Comparison of ENCODE assay signal across 12 cellular contexts in genomic region chr1:21258331-21259134, GRCh38. TPM values are rescaled to one million over a fixed set of nuclear protein-coding genes. Genes with fewer than 3 reads are reported as not detected.
DNase-seq lines count a peak whose midpoint lies in the region; ATAC-seq and TF ChIP-seq lines count a peak whose summit lies in the region.
"Had no signal": no experiment of that assay in that cellular context is flagged by ENCODE, and none has a peak within 500 bp of the region (broad histone marks: within the 10 kb centered on the region; RNA-seq: fewer than 3 reads in every experiment).

No MANE protein-coding gene starts in this region.

- no peak overlapping the region for H2BK5ac ChIP-seq in neuronal stem cell (ENCODE audit: low read length)

- H3K9me3 Mint-ChIP-seq in CD8-positive, alpha-beta memory T cell = no peaks in the 10 kb centered on the region
- H3K9me3 Mint-ChIP-seq in activated naive CD8-positive, alpha-beta T cell treated with anti-CD3 and anti-CD28 coated beads for 36 hours = no peaks in the 10 kb centered on the region
- H3K9me3 Mint-ChIP-seq: type B pancreatic cell, WTC11 had no signal

- no peaks in the 10 kb centered on the region for H3K79me2 ChIP-seq in osteoblast (ENCODE audit: insufficient read depth, low read length)

- H3K79me1 ChIP-seq in neuronal stem cell (ENCODE audit: low read depth, low read length) = no peaks in the 10 kb centered on the region

- H2AFZ ChIP-seq in osteoblast (ENCODE audit: low read length) = no peak overlapping the region
- no peak overlapping the region for H2AFZ ChIP-seq in neuronal stem cell (ENCODE audit: low read length)

- no peak overlapping the region for H3K14ac ChIP-seq in neuronal stem cell (ENCODE audit: low read length)

- peaks cover 20% of the 10 kb centered on the region for H3K4me1 ChIP-seq in CD8-positive, alpha-beta memory T cell (ENCODE audit: insufficient read depth, low read length)
- peaks cover 22% of the 10 kb centered on the region for H3K4me1 ChIP-seq in osteoblast (ENCODE audit: insufficient read depth, low read length)
- H3K4me1 ChIP-seq in neuronal stem cell (ENCODE audit: control insufficient read depth in 2 of 2, insufficient read depth in 1 of 2, low read depth in 1 of 2, low read length in 2 of 2) = peaks cover 18 to 24% of the 10 kb centered on the region in 2 donors

- peaks cover 41 to 55% (median 54%) of the 10 kb centered on the region in 3 donors for H3K4me1 Mint-ChIP-seq in CD8-positive, alpha-beta memory T cell
- peaks cover 55% of the 10 kb centered on the region for H3K4me1 Mint-ChIP-seq in T-helper 17 cell
- H3K4me1 Mint-ChIP-seq in activated naive CD8-positive, alpha-beta T cell treated with anti-CD3 and anti-CD28 coated beads for 36 hours = peaks cover 63% of the 10 kb centered on the region

- H3K4me2 ChIP-seq in osteoblast (ENCODE audit: insufficient read depth, low read length) (no peak overlapping the region), neuronal stem cell (ENCODE audit: insufficient read depth, low read length, poor library complexity, severe bottlenecking) (no peak overlapping the region)

- no peak for TF ChIP-seq CTCF in osteoblast (IDR thresholded peaks at IDR 0.05; ENCODE audit: extremely low read depth, low read depth, low read length)

- H3K27ac Mint-ChIP-seq in CD8-positive, alpha-beta memory T cell = peak overlapping the region; percentile 77 to 93 (median 84)
- peak overlapping the region; percentile 90 for H3K27ac Mint-ChIP-seq in T-helper 17 cell
- H3K27ac Mint-ChIP-seq in activated naive CD8-positive, alpha-beta T cell treated with anti-CD3 and anti-CD28 coated beads for 36 hours = peak overlapping the region; percentile 89
- H3K27ac Mint-ChIP-seq: type B pancreatic cell, WTC11 had no signal

- no peak overlapping the region for H2BK120ac ChIP-seq in neuronal stem cell (ENCODE audit: low read depth, low read length)

- no peaks in the 10 kb centered on the region for H3K27me3 Mint-ChIP-seq in CD8-positive, alpha-beta memory T cell
- H3K27me3 Mint-ChIP-seq in T-helper 17 cell = no peaks in the 10 kb centered on the region
- no peaks in the 10 kb centered on the region for H3K27me3 Mint-ChIP-seq in activated naive CD8-positive, alpha-beta T cell treated with anti-CD3 and anti-CD28 coated beads for 36 hours
- H3K27me3 Mint-ChIP-seq: type B pancreatic cell had no signal

- H4K8ac ChIP-seq in neuronal stem cell (ENCODE audit: low read depth, low read length) = no peak overlapping the region

- no peak overlapping the region for H2BK15ac ChIP-seq in neuronal stem cell (ENCODE audit: low read length)

- no CpG with 5 or more reads among the region's 22 CpGs for WGBS in neuronal stem cell (ENCODE audit: extremely low coverage in 2 of 2, insufficient read length in 2 of 2, insufficient replicate concordance in 1 of 2), 2 donors

- H3K27ac ChIP-seq in CD8-positive, alpha-beta memory T cell (ENCODE audit: low read depth, low read length) = no peak overlapping the region
- H3K27ac ChIP-seq in osteoblast (ENCODE audit: low read depth, low read length) (no peak overlapping the region), neuronal stem cell (replicated peaks; ENCODE audit: low read length) (no peak overlapping the region)
- H3K27ac ChIP-seq: C4-2B had no signal

- no peak for TF ChIP-seq POLR2A in erythroblast (IDR thresholded peaks at IDR 0.05; ENCODE audit: low read length)

- no peak overlapping the region for H2AK5ac ChIP-seq in neuronal stem cell (ENCODE audit: low read depth, low read length)

- H3K4me3 Mint-ChIP-seq in CD8-positive, alpha-beta memory T cell = peak overlapping the region in 4 of 7 donors; percentile 0 to 40 (median 28)
- peak overlapping the region; percentile 71 for H3K4me3 Mint-ChIP-seq in T-helper 17 cell
- peak overlapping the region; percentile 40 for H3K4me3 Mint-ChIP-seq in activated naive CD8-positive, alpha-beta T cell treated with anti-CD3 and anti-CD28 coated beads for 36 hours
- H3K4me3 Mint-ChIP-seq: type B pancreatic cell, WTC11 had no signal

- peaks cover 30% of the 10 kb centered on the region for H3K36me3 ChIP-seq in CD8-positive, alpha-beta memory T cell (ENCODE audit: insufficient read depth, low read length)
- H3K36me3 ChIP-seq in osteoblast (ENCODE audit: insufficient read depth, low read length) (peaks cover 13% of the 10 kb centered on the region), neuronal stem cell (replicated peaks in 1 of 2; ENCODE audit: control insufficient read depth in 2 of 2, insufficient read depth in 2 of 2, low read length in 2 of 2) (peaks cover 3 to 28% of the 10 kb centered on the region in 2 donors)

- H3K18ac ChIP-seq in neuronal stem cell (ENCODE audit: low read length) = no peak overlapping the region

- peak in 1 of 5 donors; percentile 23 for DNase-seq in CD8-positive, alpha-beta memory T cell
- DNase-seq in T-helper 17 cell = no peak
- peak; percentile 61 for DNase-seq in activated naive CD8-positive, alpha-beta T cell treated with anti-CD3 and anti-CD28 coated beads for 36 hours
- DNase-seq in osteoblast (ENCODE audit: insufficient read length, low spot score, missing footprints) = peak; percentile 8
- no peak for DNase-seq in erythroblast (lab: John Stamatoyannopoulos, UW)
- no peak for DNase-seq in neuronal stem cell (ENCODE audit: low spot score)
- DNase-seq: SW 1271 had no signal

- ATAC-seq in T-helper 17 cell (peak; percentile 77), HG02763 (IDR thresholded peaks at IDR 0.05; ENCODE audit: unreplicated experiment) (no peak)
- ATAC-seq: Panc1, WTC11 had no signal

- peaks cover 6 to 81% (median 19%) of the 10 kb centered on the region in 3 donors for H3K36me3 Mint-ChIP-seq in CD8-positive, alpha-beta memory T cell
- H3K36me3 Mint-ChIP-seq in T-helper 17 cell (ENCODE audit: low read depth) = peaks cover 12% of the 10 kb centered on the region
- peaks cover 59% of the 10 kb centered on the region for H3K36me3 Mint-ChIP-seq in activated naive CD8-positive, alpha-beta T cell treated with anti-CD3 and anti-CD28 coated beads for 36 hours
- H3K36me3 Mint-ChIP-seq: WTC11 had no signal

- no peaks in the 10 kb centered on the region for H3K9me3 ChIP-seq in CD8-positive, alpha-beta memory T cell (ENCODE audit: low read length)
- H3K9me3 ChIP-seq in T-helper 17 cell (ENCODE audit: control insufficient read depth, low read length, poor library complexity, severe bottlenecking) = no peaks in the 10 kb centered on the region
- no peaks in the 10 kb centered on the region for H3K9me3 ChIP-seq in osteoblast (ENCODE audit: low read depth, low read length)
- no peaks in the 10 kb centered on the region for H3K9me3 ChIP-seq in neuronal stem cell (replicated peaks in 1 of 2; ENCODE audit: control insufficient read depth in 2 of 2, insufficient read depth in 1 of 2, low read depth in 1 of 2, low read length in 2 of 2)

- no peak overlapping the region for H3K4ac ChIP-seq in neuronal stem cell (ENCODE audit: low read length)

- POLR2A ChIA-PET in CD8-positive, alpha-beta memory T cell (lab: Charles Lee) = interaction anchor here (1.0 kb wide), 1 partner anchor 36 kb away, joined by 4 read pairs; no protein-coding TSS in a partner anchor

- H2BK12ac ChIP-seq in neuronal stem cell (ENCODE audit: low read length) = no peak overlapping the region

- CTCF ChIA-PET in CD8-positive, alpha-beta memory T cell (lab: Charles Lee) = interaction anchor here (1.1 to 10.4 kb wide), 7 partner anchors 10 to 110 kb away, joined by 3 to 253 read pairs (median 8); no protein-coding TSS in a partner anchor

- H3K9ac ChIP-seq in neuronal stem cell (ENCODE audit: low read depth, low read length, poor library complexity) = no peak overlapping the region

- H3K23ac ChIP-seq in neuronal stem cell (ENCODE audit: low read depth, low read length, poor library complexity) = no peak overlapping the region

- no peaks in the 10 kb centered on the region for H3K27me3 ChIP-seq in CD8-positive, alpha-beta memory T cell (ENCODE audit: insufficient read depth, low read length, poor library complexity, severe bottlenecking)
- no peaks in the 10 kb centered on the region for H3K27me3 ChIP-seq in osteoblast (ENCODE audit: insufficient read depth, low read length)
- no peaks in the 10 kb centered on the region for H3K27me3 ChIP-seq in neuronal stem cell (ENCODE audit: control insufficient read depth in 3 of 3, insufficient read depth in 3 of 3, low read depth in 1 of 3, low read length in 3 of 3)

- no peak overlapping the region for H4K91ac ChIP-seq in neuronal stem cell (ENCODE audit: low read depth, low read length, poor library complexity)

- no peaks in the 10 kb centered on the region for H4K20me1 ChIP-seq in osteoblast (ENCODE audit: insufficient read depth, low read length)

- H3K4me3 ChIP-seq in CD8-positive, alpha-beta memory T cell (ENCODE audit: low read length) = no peak overlapping the region
- H3K4me3 ChIP-seq in osteoblast (ENCODE audit: insufficient read depth, low read length) = no peak overlapping the region
- H3K4me3 ChIP-seq in neuronal stem cell (ENCODE audit: low read length in 2 of 2) = no peak overlapping the region

RNA-seq across cellular contexts. Expression of gene ECE1, which starts 31.7 kb away (rescaled TPM):
- 10 to 100 TPM; 78.2 to 88.4 TPM for total RNA-seq in CD8-positive, alpha-beta memory T cell
- 41.5 TPM for polyA plus RNA-seq in CD8-positive, alpha-beta memory T cell
- total RNA-seq in T-helper 17 cell (100 to 1,000 TPM; 116 to 117 TPM), osteoblast (32.6 and 34.8 TPM in 2 replicates)
- 100 to 1,000 TPM in 1 of 2 experiments, 10 to 100 TPM in 1; 95.6 to 101 TPM for total RNA-seq in activated naive CD8-positive, alpha-beta T cell treated with anti-CD3 and anti-CD28 coated beads for 36 hours
- polyA plus RNA-seq in neuronal stem cell (2013, experiment 1 of 2) = 10.7 TPM
- polyA plus RNA-seq in neuronal stem cell (2013, experiment 2 of 2) = 10.7 TPM

Comparison
In these comparisons a context has a peak if more than half of its experiments do, and no peak if none do; other contexts are left out.
1. DNase-seq: peak in activated naive CD8-positive, alpha-beta T cell treated with anti-CD3 and anti-CD28 coated beads for 36 hours (single experiment) and osteoblast (single experiment); none in T-helper 17 cell (0 of 3), erythroblast (0 of 2) and neuronal stem cell (single experiment).
2. Peak in every context shown above with its lines, with median percentiles within 50 percentile points of each other: H3K27ac Mint-ChIP-seq and H3K4me3 Mint-ChIP-seq.